ENCODE assay signal across 21 cellular contexts in genomic region chr3:40211579-40211978, GRCh38.
DNase-seq lines count a peak whose midpoint lies in the region; ATAC-seq and TF ChIP-seq lines count a peak whose summit lies in the region.
"Had no signal": no experiment of that assay in that cellular context is flagged by ENCODE, and none has a peak within 500 bp of the region (broad histone marks: within the 10 kb centered on the region; RNA-seq: fewer than 3 reads in every experiment).

No MANE protein-coding gene starts in this region.

- no peaks in the 10 kb centered on the region for H3K4me1 Mint-ChIP-seq in CD4-positive, alpha-beta T cell (ENCODE audit: low read depth)
- H3K4me1 Mint-ChIP-seq in stimulated activated naive CD8-positive, alpha-beta T cell treated with anti-CD3 and anti-CD28 coated beads, Interleukin-15, amount 100 ng/mL, for 72 hours: peaks cover 4% of the 10 kb centered on the region
- H3K4me1 Mint-ChIP-seq: mesothelial cell of epicardium, nephron progenitor cell had no signal

- no peaks in the 10 kb centered on the region for H3K36me3 Mint-ChIP-seq in CD4-positive, alpha-beta T cell (ENCODE audit: low read depth)
- H3K36me3 Mint-ChIP-seq: mesothelial cell of epicardium had no signal

- WGBS in prostate gland: 88% methylated on average over 4 of the region's 4 CpGs

- CTCF ChIA-PET in CD4-positive, alpha-beta T cell (lab: Charles Lee): no interaction called here

- no peaks in the 10 kb centered on the region for H3K4me1 ChIP-seq in prostate gland (replicated peaks)

- H3K9me3 ChIP-seq in MG63: no peaks in the 10 kb centered on the region
- no peaks in the 10 kb centered on the region for H3K9me3 ChIP-seq in prostate gland
- no peaks in the 10 kb centered on the region for H3K9me3 ChIP-seq in CD4-positive, alpha-beta T cell (ENCODE audit: control insufficient read depth, low read length)

- H3K4me3 ChIP-seq in AG10803 (ENCODE audit: low read length) (no peak overlapping the region), MG63 (no peak overlapping the region), fibroblast of the aortic adventitia (ENCODE audit: low read depth, low read length) (no peak overlapping the region), prostate gland (no peak overlapping the region)

- TF ChIP-seq CTCF in AG10803 (conservative IDR thresholded peaks at IDR 0.05; ENCODE audit: low read length) (no peak), fibroblast of the aortic adventitia (IDR thresholded peaks at IDR 0.05; ENCODE audit: insufficient read depth, low read length) (no peak), prostate gland (IDR thresholded peaks at IDR 0.05) (no peak)
- no peak for TF ChIP-seq CTCF in CD4-positive, alpha-beta T cell (IDR thresholded peaks at IDR 0.05)

- H3K36me3 ChIP-seq in MG63 (no peaks in the 10 kb centered on the region), prostate gland (no peaks in the 10 kb centered on the region)

- H3K4me3 Mint-ChIP-seq in CD4-positive, alpha-beta T cell: no peak overlapping the region
- no peak overlapping the region for H3K4me3 Mint-ChIP-seq in stimulated activated naive CD8-positive, alpha-beta T cell treated with anti-CD3 and anti-CD28 coated beads, Interleukin-15, amount 100 ng/mL, for 72 hours
- H3K4me3 Mint-ChIP-seq: mesothelial cell of epicardium, nephron progenitor cell had no signal

- H3K27ac Mint-ChIP-seq in CD4-positive, alpha-beta T cell: no peak overlapping the region
- H3K27ac Mint-ChIP-seq in stimulated activated naive CD8-positive, alpha-beta T cell treated with anti-CD3 and anti-CD28 coated beads, Interleukin-15, amount 100 ng/mL, for 72 hours: peak overlapping the region in 1 of 2 donors; percentile 64
- H3K27ac Mint-ChIP-seq: mesothelial cell of epicardium, nephron progenitor cell had no signal

- no peak for TF ChIP-seq POLR2A in prostate gland (IDR thresholded peaks at IDR 0.05)

- no peaks in the 10 kb centered on the region for H3K27me3 ChIP-seq in MG63
- no peaks in the 10 kb centered on the region for H3K27me3 ChIP-seq in prostate gland (replicated peaks; ENCODE audit: insufficient read depth)
- no peaks in the 10 kb centered on the region for H3K27me3 ChIP-seq in CD4-positive, alpha-beta T cell (ENCODE audit: control insufficient read depth, insufficient read depth, low read length)

- DNase-seq in AG10803 (ENCODE audit: low read depth): peak; percentile 6
- peak; percentile 63 for DNase-seq in MG63
- peak; percentile 81 for DNase-seq in astrocyte of the hippocampus (ENCODE audit: low read depth, low spot score)
- peak; percentile 65 for DNase-seq in fibroblast of the aortic adventitia (ENCODE audit: low read depth)
- DNase-seq in prostate gland (ENCODE audit: low spot score): no peak
- DNase-seq in CD4-positive, alpha-beta T cell: no peak
- no peak for DNase-seq in stimulated activated naive CD8-positive, alpha-beta T cell treated with anti-CD3 and anti-CD28 coated beads, Interleukin-15, amount 100 ng/mL, for 72 hours
- no peak for DNase-seq in caudate nucleus (lab: John Stamatoyannopoulos, UW)
- DNase-seq: activated CD4-positive, alpha-beta T cell treated with anti-CD3 and anti-CD28 coated beads, Interleukin-2, amount 50 U/mL, for 48 hours; activated naive CD4-positive, alpha-beta T cell treated with anti-CD3 and anti-CD28 coated beads, Interleukin-2, amount 50 U/mL, for 16 hours; activated T-cell treated with anti-CD3 and anti-CD28 coated beads, Interleukin-2, amount 50 U/mL, for 1 hour; central memory CD4-positive, alpha-beta T cell; effector CD4-positive, alpha-beta T cell; IMR-90; left cardiac atrium; NCI-H187; nephron progenitor cell; Right ventricle myocardium superior; T-helper 1 cell had no signal

- H3K27me3 Mint-ChIP-seq in CD4-positive, alpha-beta T cell: no peaks in the 10 kb centered on the region
- H3K27me3 Mint-ChIP-seq in stimulated activated naive CD8-positive, alpha-beta T cell treated with anti-CD3 and anti-CD28 coated beads, Interleukin-15, amount 100 ng/mL, for 72 hours: no peaks in the 10 kb centered on the region

- H3K27ac ChIP-seq in prostate gland (no peak overlapping the region), caudate nucleus (ENCODE audit: low read depth, low read length) (no peak overlapping the region)
- H3K27ac ChIP-seq in CD4-positive, alpha-beta T cell (ENCODE audit: low read depth, low read length): no peak overlapping the region
- H3K27ac ChIP-seq: VCaP had no signal

- intact Hi-C loops in prostate gland (cut with DNase I): no loop called here
- intact Hi-C loops in CD4-positive, alpha-beta T cell (cut with DNase I, micrococcal nuclease): no loop called here

- POLR2A ChIA-PET in CD4-positive, alpha-beta T cell (lab: Charles Lee): no interaction called here

- no peaks in the 10 kb centered on the region for H3K9me3 Mint-ChIP-seq in CD4-positive, alpha-beta T cell
- H3K9me3 Mint-ChIP-seq in stimulated activated naive CD8-positive, alpha-beta T cell treated with anti-CD3 and anti-CD28 coated beads, Interleukin-15, amount 100 ng/mL, for 72 hours: no peaks in the 10 kb centered on the region
- H3K9me3 Mint-ChIP-seq: mesothelial cell of epicardium, nephron progenitor cell had no signal

- ATAC-seq in CD4-positive, alpha-beta T cell (ENCODE audit: poor library complexity): no peak
- ATAC-seq in stimulated activated naive CD8-positive, alpha-beta T cell treated with anti-CD3 and anti-CD28 coated beads, Interleukin-15, amount 100 ng/mL, for 72 hours: no peak

Comparison
In these comparisons a context has a peak if more than half of its experiments do, and no peak if none do; other contexts are left out.
1. DNase-seq: peak in AG10803 (single experiment), MG63 (single experiment), astrocyte of the hippocampus (single experiment) and fibroblast of the aortic adventitia (single experiment); none in prostate gland (single experiment), CD4-positive, alpha-beta T cell (0 of 10), stimulated activated naive CD8-positive, alpha-beta T cell treated with anti-CD3 and anti-CD28 coated beads, Interleukin-15, amount 100 ng/mL, for 72 hours (0 of 2) and caudate nucleus (0 of 61).